29 cellular contexts compared by ENCODE assay signal in genomic region chr20:62168061-62168460, GRCh38. TPM values are rescaled to one million over a fixed set of nuclear protein-coding genes. Genes with fewer than 3 reads are reported as not detected.
DNase-seq lines count a peak whose midpoint lies in the region; ATAC-seq, FAIRE-seq and TF ChIP-seq lines count a peak whose summit lies in the region.
"Had no signal": no experiment of that assay in that cellular context is flagged by ENCODE, and none has a peak within 500 bp of the region (broad histone marks: within the 10 kb centered on the region; RNA-seq: fewer than 3 reads in every experiment).

No MANE protein-coding gene starts in this region.

- H2AFZ ChIP-seq in GM23338 = no peak overlapping the region

- DNase-seq in DMS79 (lab: John Stamatoyannopoulos, UW) = peak; percentile 22
- no peak for DNase-seq in DMS79 treated with DMSO at 0.1 percent for 48 hours (lab: John Stamatoyannopoulos, UW)
- DNase-seq in GM23338 (ENCODE audit: low spot score) = no peak
- peak; percentile 90 to 96 for DNase-seq in NCI-H524 (lab: John Stamatoyannopoulos, UW)
- peak; percentile 43 for DNase-seq in cerebellum (ENCODE audit: low spot score)
- DNase-seq in GM12891 (ENCODE audit: insufficient read length, low spot score) = no peak
- DNase-seq in middle frontal gyrus (ENCODE audit: extremely low spot score, low spot score) = no peak
- DNase-seq: BE2C; Calu3; CD8-positive, alpha-beta memory T cell; KBM-7; MV-4-11; NCI-H1105; NCI-H1436 treated with DMSO at 0.1 percent for 48 hours; NCI-H1930; NCI-H345; NCI-H510A treated with DMSO at 0.1 percent for 48 hours; NCI-H774; SJCRH30; T-helper 17 cell had no signal

- H3K4me1 Mint-ChIP-seq in GM23338 = no peaks in the 10 kb centered on the region
- H3K4me1 Mint-ChIP-seq: CD14-positive monocyte; CD8-positive, alpha-beta memory T cell; T-helper 17 cell had no signal

- H3K27me3 ChIP-seq in GM23338 (ENCODE audit: insufficient read depth) = no peaks in the 10 kb centered on the region
- H3K27me3 ChIP-seq: BE2C, SJCRH30 had no signal

- no peak overlapping the region for H3K4me3 Mint-ChIP-seq in GM23338
- H3K4me3 Mint-ChIP-seq: CD14-positive monocyte, T-helper 17 cell had no signal

- H3K36me3 ChIP-seq in GM23338 (ENCODE audit: insufficient read depth) = peaks cover 16% of the 10 kb centered on the region

- TF ChIP-seq CTCF in GM23338 (conservative IDR thresholded peaks at IDR 0.05; ENCODE audit: low read depth in 2 of 2) = no peak

- H3K27ac Mint-ChIP-seq in GM23338 = peak overlapping the region; percentile 45; the same call in 1 of the 2 replicates

- no peaks in the 10 kb centered on the region for H3K4me1 ChIP-seq in GM23338 (ENCODE audit: insufficient read depth)

- H3K4me3 ChIP-seq in GM23338 = no peak overlapping the region
- H3K4me3 ChIP-seq: SJCRH30 had no signal

- H3K36me3 Mint-ChIP-seq in GM23338 (ENCODE audit: low read depth) = peaks cover 35% of the 10 kb centered on the region

- no peaks in the 10 kb centered on the region for H3K9me3 Mint-ChIP-seq in GM23338
- H3K9me3 Mint-ChIP-seq: CD14-positive monocyte; CD8-positive, alpha-beta memory T cell had no signal

- ATAC-seq in GM23338 = no peak
- ATAC-seq: Right ventricle myocardium inferior, SK-N-SH treated with all-trans-retinoic acid at 6 μM for 48 hours, T-helper 17 cell had no signal

- H3K27me3 Mint-ChIP-seq in GM23338 (ENCODE audit: insufficient read depth, low read depth, poor library complexity) = peaks cover 15% of the 10 kb centered on the region
- H3K27me3 Mint-ChIP-seq: CD8-positive, alpha-beta memory T cell; T-helper 17 cell had no signal

- no peaks in the 10 kb centered on the region for H3F3A ChIP-seq in GM23338 (replicated peaks; ENCODE audit: low read depth)

- H3K79me2 ChIP-seq in GM23338 (replicated peaks; ENCODE audit: insufficient read depth) = no peaks in the 10 kb centered on the region

- no peak overlapping the region for H3K27ac ChIP-seq in GM23338 (ENCODE audit: low read depth)
- H3K27ac ChIP-seq: 22Rv1, HL-60, SJCRH30 had no signal

- no peak for FAIRE-seq in GM12891 (lab: Jason Lieb, UNC)
- FAIRE-seq: GM18507, H54 had no signal

- no peak for TF ChIP-seq POLR2A in GM12891 (IDR thresholded peaks at IDR 0.05; ENCODE audit: low read depth, low read length)

- no peaks in the 10 kb centered on the region; the same call in 1 of the 2 replicates for H4K20me1 ChIP-seq in GM23338 (replicated peaks; ENCODE audit: insufficient read depth)

- H3K9me2 ChIP-seq in GM23338 (ENCODE audit: insufficient read depth) = no peaks in the 10 kb centered on the region

- no peak overlapping the region for H3K4me2 ChIP-seq in GM23338

TF ChIP-seq in GM23338, 12 proteins besides CTCF, POLR2A, EP300 and RAD21 (continues in another document):
- no peak for TF ChIP-seq EZH2 (IDR thresholded peaks at IDR 0.05; ENCODE audit: low read depth, unreplicated experiment)

TF ChIP-seq in GM12891, 5 proteins besides CTCF, POLR2A, EP300 and RAD21:
- no peak for TF ChIP-seq SPI1 (IDR thresholded peaks at IDR 0.05; ENCODE audit: low read depth, low read length)
- no peak for TF ChIP-seq POLR2AphosphoS5 (IDR thresholded peaks at IDR 0.05; ENCODE audit: low read depth, low read length)

RNA-seq across cellular contexts. Expression of gene MTG2, which starts 14.8 kb away (rescaled TPM):
- 11.3 and 13.6 TPM in 2 replicates for total RNA-seq in GM23338 (2014; rRNA removed; shearing (Covaris generic))
- 11.7 and 15.4 TPM in 2 replicates for polyA plus RNA-seq in GM23338 (2016; fragmentation: Nextera tagmentation; extraction: Ambion mirVana)
- 18.7 TPM for total RNA-seq in cerebellum
- 19.5 TPM for polyA plus RNA-seq in GM12891 (2012; ENCODE audit: low read depth, missing spikeins)

RNA-seq across cellular contexts. Expression of gene SS18L1, which starts 24.5 kb away (rescaled TPM):
- 24.6 and 32.6 TPM in 2 replicates for total RNA-seq in GM23338 (2014; rRNA removed; shearing (Covaris generic))
- 6.5 and 7.3 TPM in 2 replicates for polyA plus RNA-seq in GM23338 (2016; fragmentation: Nextera tagmentation; extraction: Ambion mirVana)
- total RNA-seq in cerebellum = 60.0 TPM
- 3.4 TPM for polyA plus RNA-seq in GM12891 (2012; ENCODE audit: low read depth, missing spikeins)

RNA-seq across cellular contexts. Expression of gene PSMA7, which starts 24.9 kb away (rescaled TPM):
- 357 and 427 TPM in 2 replicates for total RNA-seq in GM23338 (2014; rRNA removed; shearing (Covaris generic))
- polyA plus RNA-seq in GM23338 (2016; fragmentation: Nextera tagmentation; extraction: Ambion mirVana) = 610 and 628 TPM in 2 replicates
- 72.6 TPM for total RNA-seq in cerebellum
- polyA plus RNA-seq in GM12891 (2012; ENCODE audit: low read depth, missing spikeins) = 269 TPM

RNA-seq across cellular contexts. Expression of gene LSM14B, which starts 45.8 kb away (rescaled TPM):
- total RNA-seq in GM23338 (2014; rRNA removed; shearing (Covaris generic)) = 46.3 and 55.7 TPM in 2 replicates
- polyA plus RNA-seq in GM23338 (2016; fragmentation: Nextera tagmentation; extraction: Ambion mirVana) = 9.6 and 12.1 TPM in 2 replicates
- total RNA-seq in cerebellum = 65.1 TPM
- polyA plus RNA-seq in GM12891 (2012; ENCODE audit: low read depth, missing spikeins) = 23.3 TPM

RNA-seq across cellular contexts. Expression of gene HRH3, which starts 52.0 kb away (rescaled TPM):
- 2.9 and 5.2 TPM in 2 replicates for total RNA-seq in GM23338 (2014; rRNA removed; shearing (Covaris generic))
- polyA plus RNA-seq in GM23338 (2016; fragmentation: Nextera tagmentation; extraction: Ambion mirVana) = 1.5 and 2.0 TPM in 2 replicates
- 1.7 TPM for total RNA-seq in cerebellum
- polyA plus RNA-seq in GM12891 (2012; ENCODE audit: low read depth, missing spikeins) = not detected
- total RNA-seq: Calu3; CD8-positive, alpha-beta memory T cell; LHCN-M2; MCF 10A; Right ventricle myocardium inferior; SJCRH30; T-helper 17 cell had no signal
- polyA plus RNA-seq: CD14-positive monocyte; CD8-positive, alpha-beta memory T cell had no signal

Comparison
In these comparisons a context has a peak if more than half of its experiments do, and no peak if none do; other contexts are left out.
1. DNase-seq: peak in DMS79 (single experiment), NCI-H524 (2 of 2) and cerebellum (single experiment); none in DMS79 treated with DMSO at 0.1 percent for 48 hours (single experiment), GM23338 (single experiment), GM12891 (single experiment) and middle frontal gyrus (single experiment).